Comparison of ENCODE assay signal across 1 cellular context in genomic region chr4:70613893-70614572, GRCh38.
A peak's percentile ranks its signal among the peaks of the same experiment; 100 is the strongest.
TF ChIP-seq lines count a peak whose summit lies in the region.

No MANE protein-coding gene starts in this region.

TF ChIP-seq in K562, 482 proteins besides CTCF, POLR2A, EP300 and RAD21 (continued from another document):
- TF ChIP-seq GTF2B (IDR thresholded peaks at IDR 0.05; ENCODE audit: extremely low read depth, insufficient read length) (no peak), MAFG (tag; conservative IDR thresholded peaks at IDR 0.05) (peak; percentile 84), MAFF (IDR thresholded peaks at IDR 0.05; ENCODE audit: low read length) (peak; percentile 38; the same call in 1 of the 2 replicates)
